ENCODE assay signal across 8 cellular contexts in the genomic region with DNA sequence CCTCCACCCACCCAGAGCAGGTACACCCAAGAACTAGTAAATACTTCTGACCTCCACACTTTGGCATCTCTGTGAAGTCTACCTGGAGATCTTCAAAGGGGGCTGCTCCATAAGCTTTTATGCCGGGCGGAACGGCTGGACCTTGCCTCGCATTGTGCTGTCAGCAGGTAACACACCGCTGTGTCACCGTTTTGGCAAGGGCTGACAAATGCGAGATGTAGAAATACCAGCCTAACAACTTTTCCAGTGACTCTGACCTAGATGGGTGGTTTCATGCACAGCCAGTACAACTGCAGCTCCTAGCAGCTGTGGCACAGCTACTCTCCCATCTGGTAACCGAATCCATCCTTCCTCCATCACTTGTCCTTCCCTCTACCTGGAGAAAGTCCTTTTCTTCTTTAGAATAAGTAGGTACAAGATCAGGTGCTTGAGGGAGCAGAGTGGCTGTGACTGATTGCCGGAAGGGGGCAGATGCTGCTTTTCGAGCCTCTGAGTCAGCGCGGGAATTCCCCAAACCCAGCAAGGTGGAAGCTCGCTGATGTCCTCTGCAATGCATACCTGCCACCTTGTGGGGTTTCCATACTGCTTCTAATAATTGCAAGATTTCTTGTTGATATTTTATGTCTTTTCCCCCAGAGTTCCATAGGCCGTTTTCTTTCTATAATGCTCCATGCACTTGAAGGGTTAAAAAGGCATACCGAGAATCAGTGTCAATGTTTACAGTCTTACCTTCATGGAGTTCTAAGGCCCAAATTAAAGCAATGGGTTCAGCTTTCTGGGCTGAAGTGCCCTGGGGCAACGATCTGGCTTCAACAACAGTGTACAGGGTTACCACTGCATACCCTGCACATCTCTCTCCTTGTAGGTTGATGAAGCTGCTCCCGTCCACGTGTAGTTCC. TPM values are rescaled to one million over a fixed set of nuclear protein-coding genes. Genes with fewer than 3 reads are reported as not detected.
DNase-seq lines count a peak whose midpoint lies in the region; ATAC-seq and TF ChIP-seq lines count a peak whose summit lies in the region.
"Not testable (repeated sequence)": the region's sequence is repeated elsewhere in the genome, so short reads cannot be mapped to it uniquely, and the experiment has no call there.

No MANE protein-coding gene starts in this region.

- H3K9me3 ChIP-seq in RWPE2 (ENCODE audit: severe bottlenecking), result not testable (repeated sequence)

- H3K4me1 Mint-ChIP-seq in activated CD8-positive, alpha-beta T cell treated with anti-CD3 and anti-CD28 coated beads for 36 hours (ENCODE audit: low read depth), result peaks cover 28% of the 10 kb centered on the region
- H3K4me1 Mint-ChIP-seq in stimulated activated naive B cell treated with anti-CD40 and anti-IgM and Interleukin-4, amounts not matched to agents 10 μg/mL and 1 μg/mL and 100 μg/mL, for 72 hours, result peaks cover 38 to 51% of the 10 kb centered on the region in 2 donors

- peaks cover 12% of the 10 kb centered on the region for H3K27me3 Mint-ChIP-seq in activated CD8-positive, alpha-beta T cell treated with anti-CD3 and anti-CD28 coated beads for 36 hours
- not testable (repeated sequence) for H3K27me3 Mint-ChIP-seq in stimulated activated naive B cell treated with anti-CD40 and anti-IgM and Interleukin-4, amounts not matched to agents 10 μg/mL and 1 μg/mL and 100 μg/mL, for 72 hours

- intact Hi-C loops in activated CD8-positive, alpha-beta T cell treated with anti-CD3 and anti-CD28 coated beads for 36 hours (cut with micrococcal nuclease), result not testable (repeated sequence)

- H3K4me3 ChIP-seq in RWPE2 (ENCODE audit: severe bottlenecking), result not testable (repeated sequence)

- H3K27ac ChIP-seq in RWPE2 (ENCODE audit: poor library complexity, severe bottlenecking), result not testable (repeated sequence)

- not testable (repeated sequence) for H3K36me3 ChIP-seq in RWPE2 (ENCODE audit: low read depth)

- POLR2A ChIA-PET in activated CD8-positive, alpha-beta T cell treated with anti-CD3 and anti-CD28 coated beads for 36 hours (lab: Charles Lee), result interaction anchor here (0.6 to 2.8 kb wide), 2 partner anchors 91 to 1229 kb away, joined by 3 to 9 read pairs; no protein-coding TSS in a partner anchor

- peak; percentile 85 for TF ChIP-seq CTCF in RWPE2 (IDR thresholded peaks at IDR 0.05; ENCODE audit: poor library complexity, severe bottlenecking)
- peak; percentile 48 for TF ChIP-seq CTCF in activated CD8-positive, alpha-beta T cell treated with anti-CD3 and anti-CD28 coated beads for 36 hours (IDR thresholded peaks at IDR 0.05)

- H3K4me3 Mint-ChIP-seq in activated CD8-positive, alpha-beta T cell treated with anti-CD3 and anti-CD28 coated beads for 36 hours, result not testable (repeated sequence)
- peak overlapping the region in 1 of 2 donors; percentile 37 for H3K4me3 Mint-ChIP-seq in stimulated activated naive B cell treated with anti-CD40 and anti-IgM and Interleukin-4, amounts not matched to agents 10 μg/mL and 1 μg/mL and 100 μg/mL, for 72 hours

- not testable (repeated sequence) for H3K9me3 Mint-ChIP-seq in activated CD8-positive, alpha-beta T cell treated with anti-CD3 and anti-CD28 coated beads for 36 hours; stimulated activated naive B cell treated with anti-CD40 and anti-IgM and Interleukin-4, amounts not matched to agents 10 μg/mL and 1 μg/mL and 100 μg/mL, for 72 hours

- CTCF ChIA-PET in activated CD8-positive, alpha-beta T cell treated with anti-CD3 and anti-CD28 coated beads for 36 hours (lab: Charles Lee), result interaction anchor here (0.8 to 10.9 kb wide), 8 partner anchors 9 to 211 kb away, joined by 3 to 313 read pairs (median 4); no protein-coding TSS in a partner anchor

- H3K4me1 ChIP-seq in RWPE2 (ENCODE audit: insufficient read depth, poor library complexity, severe bottlenecking), result not testable (repeated sequence)

- ATAC-seq in RWPE2 (ENCODE audit: low read depth); activated CD8-positive, alpha-beta T cell treated with anti-CD3 and anti-CD28 coated beads for 36 hours; stimulated activated naive B cell treated with anti-CD40 and anti-IgM and Interleukin-4, amounts not matched to agents 10 μg/mL and 1 μg/mL and 100 μg/mL, for 72 hours (replicated peaks): not testable (repeated sequence)

- DNase-seq in DMS53 treated with DMSO at 0.1 percent for 48 hours (lab: John Stamatoyannopoulos, UW; ENCODE audit: unreplicated experiment), result peak; percentile 80
- DNase-seq in LoVo (ENCODE audit: low spot score), result peak; percentile 73
- not testable (repeated sequence) for DNase-seq in RWPE2 (ENCODE audit: low spot score)
- peak; percentile 82 for DNase-seq in activated CD8-positive, alpha-beta T cell treated with anti-CD3 and anti-CD28 coated beads for 36 hours
- peak; percentile 70 for DNase-seq in activated naive CD4-positive, alpha-beta T cell treated with anti-CD3 and anti-CD28 coated beads, Interleukin-2, amount 50 U/mL, for 16 hours
- peak; percentile 4 for DNase-seq in kidney glomerular epithelial cell (lab: John Stamatoyannopoulos, UW)
- DNase-seq in stimulated activated CD4-positive, alpha-beta T cell treated with anti-CD3 and anti-CD28 coated beads, Interleukin-15, amount 100 ng/mL, for 1 hour (ENCODE audit: low read depth in 1 of 2, low spot score in 1 of 2), result peak; percentile 45 to 48
- DNase-seq in stimulated activated naive B cell treated with anti-CD40 and anti-IgM and Interleukin-4, amounts not matched to agents 10 μg/mL and 1 μg/mL and 100 μg/mL, for 72 hours, result peak; percentile 73

- H3K27ac Mint-ChIP-seq in activated CD8-positive, alpha-beta T cell treated with anti-CD3 and anti-CD28 coated beads for 36 hours, result not testable (repeated sequence)
- H3K27ac Mint-ChIP-seq in stimulated activated naive B cell treated with anti-CD40 and anti-IgM and Interleukin-4, amounts not matched to agents 10 μg/mL and 1 μg/mL and 100 μg/mL, for 72 hours, result peak overlapping the region; percentile 56

- H3K36me3 Mint-ChIP-seq in activated CD8-positive, alpha-beta T cell treated with anti-CD3 and anti-CD28 coated beads for 36 hours (ENCODE audit: low read depth); stimulated activated naive B cell treated with anti-CD40 and anti-IgM and Interleukin-4, amounts not matched to agents 10 μg/mL and 1 μg/mL and 100 μg/mL, for 72 hours: not testable (repeated sequence)

- H3K27me3 ChIP-seq in RWPE2 (ENCODE audit: insufficient read depth, poor library complexity, severe bottlenecking), result not testable (repeated sequence)

RNA-seq across cellular contexts. Expression of gene SMIM41, which starts 37.0 kb away (rescaled TPM):
- total RNA-seq in activated CD8-positive, alpha-beta T cell treated with anti-CD3 and anti-CD28 coated beads for 36 hours, result not detected

RNA-seq across cellular contexts. Expression of gene ATG101, which starts 46.7 kb away (rescaled TPM):
- total RNA-seq in activated CD8-positive, alpha-beta T cell treated with anti-CD3 and anti-CD28 coated beads for 36 hours, result 10 to 100 TPM; 25.6 to 28.4 TPM
